ENCODE assay signal across 10 cellular contexts in the genomic region with DNA sequence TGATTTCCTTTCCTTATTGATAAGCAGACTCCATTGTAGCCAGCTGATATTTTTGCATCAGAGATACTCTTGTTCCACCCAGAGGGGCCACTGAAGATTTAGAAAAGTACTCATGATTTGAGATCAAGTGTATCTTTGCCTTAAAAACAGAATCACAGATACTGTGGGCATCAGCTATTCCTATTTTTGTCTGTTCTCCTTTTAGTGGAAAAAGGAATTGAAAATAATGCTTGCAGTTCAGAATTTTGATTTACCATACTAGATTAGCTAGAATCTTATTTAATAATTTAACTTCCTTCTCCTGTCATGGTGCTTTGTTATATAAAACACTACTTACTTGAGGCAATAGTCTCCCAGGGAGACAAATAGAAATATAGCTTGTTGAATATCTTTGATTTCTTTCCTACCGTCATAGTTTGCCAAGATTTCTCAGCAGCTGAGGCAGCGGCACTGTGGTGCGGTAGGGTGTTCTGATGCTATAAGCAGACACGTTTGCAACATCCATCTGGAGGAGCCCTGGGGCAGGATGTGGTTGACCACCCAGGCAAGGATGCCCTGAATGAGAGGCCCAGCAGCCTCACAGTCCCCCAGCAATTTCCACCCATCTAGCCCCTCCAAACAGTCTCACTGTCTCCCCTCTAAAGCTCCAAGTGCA. TPM values are rescaled to one million over a fixed set of nuclear protein-coding genes. Genes with fewer than 3 reads are reported as not detected.
DNase-seq lines count a peak whose midpoint lies in the region; ATAC-seq and TF ChIP-seq lines count a peak whose summit lies in the region.
"Had no signal": no experiment of that assay in that cellular context is flagged by ENCODE, and none has a peak within 500 bp of the region (broad histone marks: within the 10 kb centered on the region; RNA-seq: fewer than 3 reads in every experiment).

No MANE protein-coding gene starts in this region.

- DNase-seq in KBM-7 (peak; percentile 39), caudate nucleus (lab: John Stamatoyannopoulos, UW) (peak in 11 of 61 donors; percentile 6 to 38 (median 27)), HUDEP-2 (lab: John Stamatoyannopoulos, UW; ENCODE audit: unreplicated experiment in 76 of 76) (no peak), mammary epithelial cell (no peak)
- DNase-seq: nephron progenitor cell had no signal

- peak; percentile 62 for ATAC-seq in GM19397 (IDR thresholded peaks at IDR 0.05; ENCODE audit: unreplicated experiment)
- no peak for ATAC-seq in HG03457 (IDR thresholded peaks at IDR 0.05; ENCODE audit: unreplicated experiment)
- no peak for ATAC-seq in HG03571 (IDR thresholded peaks at IDR 0.05; ENCODE audit: unreplicated experiment)
- ATAC-seq: activated CD4-positive, CD25-positive, alpha-beta regulatory T cell treated with anti-CD3 and anti-CD28 coated beads, Interleukin-2, amount 50 U/mL, for 24 hours had no signal

- H3K4me3 ChIP-seq in skeletal muscle tissue (ENCODE audit: low read length in 3 of 3), result no peak overlapping the region
- no peak overlapping the region for H3K4me3 ChIP-seq in mammary epithelial cell (replicated peaks in 1 of 3; ENCODE audit: insufficient read depth in 1 of 3, low read depth in 2 of 3, low read length in 3 of 3)

- dilution Hi-C loops in mammary epithelial cell (cut with HindIII; ENCODE audit: low sequenced_read_pairs), result no loop called here

- H3K4me1 ChIP-seq in skeletal muscle tissue (ENCODE audit: control insufficient read depth in 3 of 3, insufficient read depth in 3 of 3, low read length in 3 of 3) (peaks cover 0 to 12% (median 3%) of the 10 kb centered on the region in 3 donors), mammary epithelial cell (ENCODE audit: insufficient read depth, low read length) (no peaks in the 10 kb centered on the region)

- in situ Hi-C loops in KBM-7 (cut with MboI; ENCODE audit: low pct_unique_long_range_greater_than_20kb, low sequenced_read_pairs) (no loop called here), mammary epithelial cell (cut with MboI; ENCODE audit: low sequenced_read_pairs in 2 of 2) (no loop called here)

- H3K36me3 ChIP-seq in skeletal muscle tissue (ENCODE audit: control insufficient read depth in 3 of 3, insufficient read depth in 3 of 3, low read length in 3 of 3), result peaks cover 8 to 21% (median 13%) of the 10 kb centered on the region in 3 donors
- peaks cover 2% of the 10 kb centered on the region for H3K36me3 ChIP-seq in mammary epithelial cell (ENCODE audit: insufficient read depth, low read length)

- no peak overlapping the region for H3K4me2 ChIP-seq in mammary epithelial cell (ENCODE audit: insufficient read depth, low read depth, low read length)

- H3K9me3 ChIP-seq in skeletal muscle tissue (ENCODE audit: control insufficient read depth in 3 of 3, low read length in 3 of 3), result no peaks in the 10 kb centered on the region
- no peaks in the 10 kb centered on the region for H3K9me3 ChIP-seq in mammary epithelial cell (replicated peaks; ENCODE audit: insufficient read depth, low read length)

- no peaks in the 10 kb centered on the region for H3K79me2 ChIP-seq in mammary epithelial cell (ENCODE audit: insufficient read depth, low read length)

- TF ChIP-seq CTCF in mammary epithelial cell (conservative IDR thresholded peaks at IDR 0.05 in 1 of 2, IDR thresholded peaks at IDR 0.05 in 1 of 2; ENCODE audit: extremely low read depth in 1 of 2, insufficient read depth in 1 of 2, low read depth in 1 of 2, low read length in 2 of 2), result no peak

- H2AFZ ChIP-seq in mammary epithelial cell (ENCODE audit: low read depth, low read length), result no peak overlapping the region

- BruUV-seq in mammary epithelial cell (replicated peaks; lab: Mats Ljungman, UMichigan), result no TSS peak

- H4K20me1 ChIP-seq in mammary epithelial cell (ENCODE audit: insufficient read depth, low read length), result no peaks in the 10 kb centered on the region

- H3K27ac ChIP-seq in caudate nucleus (ENCODE audit: low read depth, low read length), result peak overlapping the region; percentile 89
- peak overlapping the region; percentile 68 for H3K27ac ChIP-seq in skeletal muscle tissue (ENCODE audit: low read depth, low read length)
- H3K27ac ChIP-seq in mammary epithelial cell (ENCODE audit: insufficient read depth, low read depth, low read length), result no peak overlapping the region

- WGBS in mammary epithelial cell (ENCODE audit: low coverage, missing lambda C conversion rate), result 94% methylated on average over 4 of the region's 4 CpGs

- intact Hi-C loops in mammary epithelial cell (cut with micrococcal nuclease), result no loop called here

- H3K27me3 ChIP-seq in skeletal muscle tissue (ENCODE audit: control insufficient read depth in 3 of 3, insufficient read depth in 3 of 3, low read length in 3 of 3) (no peaks in the 10 kb centered on the region), mammary epithelial cell (ENCODE audit: insufficient read depth, low read length) (no peaks in the 10 kb centered on the region)

- H3K9ac ChIP-seq in skeletal muscle tissue (ENCODE audit: low read depth in 1 of 3, low read length in 3 of 3) (no peak overlapping the region), mammary epithelial cell (ENCODE audit: insufficient read depth, low read length) (no peak overlapping the region)

- CTCF ChIA-PET in mammary epithelial cell (lab: Charles Lee; ENCODE audit: low non-redundant PET), result no interaction called here

RNA-seq across cellular contexts. Expression of a gene that starts 47.0 kb away (rescaled TPM):
- total RNA-seq in skeletal muscle tissue, result 27.1 TPM
- 10 to 100 TPM; 34.3 to 44.5 TPM for total RNA-seq in mammary epithelial cell
- polyA plus RNA-seq in mammary epithelial cell, result 14.0 TPM
- 19.8 TPM for polyA minus RNA-seq in mammary epithelial cell
